In genomic region chr5:102955463-102955862, GRCh38 we compare ENCODE assay signal across 13 cellular contexts.
"Had no signal": no experiment of that assay in that cellular context is flagged by ENCODE, and none has a peak within 500 bp of the region (broad histone marks: within the 10 kb centered on the region; RNA-seq: fewer than 3 reads in every experiment).

No MANE protein-coding gene starts in this region.

- H3K4me3 ChIP-seq: dorsolateral prefrontal cortex, left lung, tibial nerve had no signal

- ATAC-seq: left lung had no signal

- H3K27me3 ChIP-seq: dorsolateral prefrontal cortex, left lung, tibial nerve had no signal

- H3K9me3 ChIP-seq: left lung, tibial nerve had no signal

- H3K27ac ChIP-seq: dorsolateral prefrontal cortex, epithelial cell of prostate, left lung had no signal

- DNase-seq: activated CD4-positive, alpha-beta T cell treated with anti-CD3 and anti-CD28 coated beads, Interleukin-2, amount 50 U/mL, for 48 hours; activated gamma-delta T cell; dorsolateral prefrontal cortex; head of caudate nucleus; left lung; mammary epithelial cell; midbrain; nucleus accumbens had no signal

- FAIRE-seq: frontal cortex, TTC549, urothelium cell line had no signal
